In genomic region chr10:18557960-18558359, GRCh38 we compare ENCODE assay signal across 1 cellular context.
TF ChIP-seq lines count a peak whose summit lies in the region.

No MANE protein-coding gene starts in this region.

TF ChIP-seq in GM23338, 12 proteins besides CTCF, POLR2A, EP300 and RAD21 (continued from another document):
- TF ChIP-seq, protein P1, sequence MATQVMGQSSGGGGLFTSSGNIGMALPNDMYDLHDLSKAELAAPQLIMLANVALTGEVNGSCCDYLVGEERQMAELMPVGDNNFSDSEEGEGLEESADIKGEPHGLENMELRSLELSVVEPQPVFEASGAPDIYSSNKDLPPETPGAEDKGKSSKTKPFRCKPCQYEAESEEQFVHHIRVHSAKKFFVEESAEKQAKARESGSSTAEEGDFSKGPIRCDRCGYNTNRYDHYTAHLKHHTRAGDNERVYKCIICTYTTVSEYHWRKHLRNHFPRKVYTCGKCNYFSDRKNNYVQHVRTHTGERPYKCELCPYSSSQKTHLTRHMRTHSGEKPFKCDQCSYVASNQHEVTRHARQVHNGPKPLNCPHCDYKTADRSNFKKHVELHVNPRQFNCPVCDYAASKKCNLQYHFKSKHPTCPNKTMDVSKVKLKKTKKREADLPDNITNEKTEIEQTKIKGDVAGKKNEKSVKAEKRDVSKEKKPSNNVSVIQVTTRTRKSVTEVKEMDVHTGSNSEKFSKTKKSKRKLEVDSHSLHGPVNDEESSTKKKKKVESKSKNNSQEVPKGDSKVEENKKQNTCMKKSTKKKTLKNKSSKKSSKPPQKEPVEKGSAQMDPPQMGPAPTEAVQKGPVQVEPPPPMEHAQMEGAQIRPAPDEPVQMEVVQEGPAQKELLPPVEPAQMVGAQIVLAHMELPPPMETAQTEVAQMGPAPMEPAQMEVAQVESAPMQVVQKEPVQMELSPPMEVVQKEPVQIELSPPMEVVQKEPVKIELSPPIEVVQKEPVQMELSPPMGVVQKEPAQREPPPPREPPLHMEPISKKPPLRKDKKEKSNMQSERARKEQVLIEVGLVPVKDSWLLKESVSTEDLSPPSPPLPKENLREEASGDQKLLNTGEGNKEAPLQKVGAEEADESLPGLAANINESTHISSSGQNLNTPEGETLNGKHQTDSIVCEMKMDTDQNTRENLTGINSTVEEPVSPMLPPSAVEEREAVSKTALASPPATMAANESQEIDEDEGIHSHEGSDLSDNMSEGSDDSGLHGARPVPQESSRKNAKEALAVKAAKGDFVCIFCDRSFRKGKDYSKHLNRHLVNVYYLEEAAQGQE (IDR thresholded peaks at IDR 0.05; ENCODE audit: unreplicated experiment) = no peak
- TF ChIP-seq EZH2phosphoT487 (IDR thresholded peaks at IDR 0.05; ENCODE audit: unreplicated experiment) (no peak), ZNF331 (CRISPR knock-in tag; IDR thresholded peaks at IDR 0.05; ENCODE audit: low read depth) (no peak), CREB1 (CRISPR knock-in tag; IDR thresholded peaks at IDR 0.05; ENCODE audit: low read depth) (no peak), EZH2 (IDR thresholded peaks at IDR 0.05; ENCODE audit: low read depth, unreplicated experiment) (no peak), ZNF114 (CRISPR knock-in tag; IDR thresholded peaks at IDR 0.05) (no peak)
- TF ChIP-seq, protein P2, sequence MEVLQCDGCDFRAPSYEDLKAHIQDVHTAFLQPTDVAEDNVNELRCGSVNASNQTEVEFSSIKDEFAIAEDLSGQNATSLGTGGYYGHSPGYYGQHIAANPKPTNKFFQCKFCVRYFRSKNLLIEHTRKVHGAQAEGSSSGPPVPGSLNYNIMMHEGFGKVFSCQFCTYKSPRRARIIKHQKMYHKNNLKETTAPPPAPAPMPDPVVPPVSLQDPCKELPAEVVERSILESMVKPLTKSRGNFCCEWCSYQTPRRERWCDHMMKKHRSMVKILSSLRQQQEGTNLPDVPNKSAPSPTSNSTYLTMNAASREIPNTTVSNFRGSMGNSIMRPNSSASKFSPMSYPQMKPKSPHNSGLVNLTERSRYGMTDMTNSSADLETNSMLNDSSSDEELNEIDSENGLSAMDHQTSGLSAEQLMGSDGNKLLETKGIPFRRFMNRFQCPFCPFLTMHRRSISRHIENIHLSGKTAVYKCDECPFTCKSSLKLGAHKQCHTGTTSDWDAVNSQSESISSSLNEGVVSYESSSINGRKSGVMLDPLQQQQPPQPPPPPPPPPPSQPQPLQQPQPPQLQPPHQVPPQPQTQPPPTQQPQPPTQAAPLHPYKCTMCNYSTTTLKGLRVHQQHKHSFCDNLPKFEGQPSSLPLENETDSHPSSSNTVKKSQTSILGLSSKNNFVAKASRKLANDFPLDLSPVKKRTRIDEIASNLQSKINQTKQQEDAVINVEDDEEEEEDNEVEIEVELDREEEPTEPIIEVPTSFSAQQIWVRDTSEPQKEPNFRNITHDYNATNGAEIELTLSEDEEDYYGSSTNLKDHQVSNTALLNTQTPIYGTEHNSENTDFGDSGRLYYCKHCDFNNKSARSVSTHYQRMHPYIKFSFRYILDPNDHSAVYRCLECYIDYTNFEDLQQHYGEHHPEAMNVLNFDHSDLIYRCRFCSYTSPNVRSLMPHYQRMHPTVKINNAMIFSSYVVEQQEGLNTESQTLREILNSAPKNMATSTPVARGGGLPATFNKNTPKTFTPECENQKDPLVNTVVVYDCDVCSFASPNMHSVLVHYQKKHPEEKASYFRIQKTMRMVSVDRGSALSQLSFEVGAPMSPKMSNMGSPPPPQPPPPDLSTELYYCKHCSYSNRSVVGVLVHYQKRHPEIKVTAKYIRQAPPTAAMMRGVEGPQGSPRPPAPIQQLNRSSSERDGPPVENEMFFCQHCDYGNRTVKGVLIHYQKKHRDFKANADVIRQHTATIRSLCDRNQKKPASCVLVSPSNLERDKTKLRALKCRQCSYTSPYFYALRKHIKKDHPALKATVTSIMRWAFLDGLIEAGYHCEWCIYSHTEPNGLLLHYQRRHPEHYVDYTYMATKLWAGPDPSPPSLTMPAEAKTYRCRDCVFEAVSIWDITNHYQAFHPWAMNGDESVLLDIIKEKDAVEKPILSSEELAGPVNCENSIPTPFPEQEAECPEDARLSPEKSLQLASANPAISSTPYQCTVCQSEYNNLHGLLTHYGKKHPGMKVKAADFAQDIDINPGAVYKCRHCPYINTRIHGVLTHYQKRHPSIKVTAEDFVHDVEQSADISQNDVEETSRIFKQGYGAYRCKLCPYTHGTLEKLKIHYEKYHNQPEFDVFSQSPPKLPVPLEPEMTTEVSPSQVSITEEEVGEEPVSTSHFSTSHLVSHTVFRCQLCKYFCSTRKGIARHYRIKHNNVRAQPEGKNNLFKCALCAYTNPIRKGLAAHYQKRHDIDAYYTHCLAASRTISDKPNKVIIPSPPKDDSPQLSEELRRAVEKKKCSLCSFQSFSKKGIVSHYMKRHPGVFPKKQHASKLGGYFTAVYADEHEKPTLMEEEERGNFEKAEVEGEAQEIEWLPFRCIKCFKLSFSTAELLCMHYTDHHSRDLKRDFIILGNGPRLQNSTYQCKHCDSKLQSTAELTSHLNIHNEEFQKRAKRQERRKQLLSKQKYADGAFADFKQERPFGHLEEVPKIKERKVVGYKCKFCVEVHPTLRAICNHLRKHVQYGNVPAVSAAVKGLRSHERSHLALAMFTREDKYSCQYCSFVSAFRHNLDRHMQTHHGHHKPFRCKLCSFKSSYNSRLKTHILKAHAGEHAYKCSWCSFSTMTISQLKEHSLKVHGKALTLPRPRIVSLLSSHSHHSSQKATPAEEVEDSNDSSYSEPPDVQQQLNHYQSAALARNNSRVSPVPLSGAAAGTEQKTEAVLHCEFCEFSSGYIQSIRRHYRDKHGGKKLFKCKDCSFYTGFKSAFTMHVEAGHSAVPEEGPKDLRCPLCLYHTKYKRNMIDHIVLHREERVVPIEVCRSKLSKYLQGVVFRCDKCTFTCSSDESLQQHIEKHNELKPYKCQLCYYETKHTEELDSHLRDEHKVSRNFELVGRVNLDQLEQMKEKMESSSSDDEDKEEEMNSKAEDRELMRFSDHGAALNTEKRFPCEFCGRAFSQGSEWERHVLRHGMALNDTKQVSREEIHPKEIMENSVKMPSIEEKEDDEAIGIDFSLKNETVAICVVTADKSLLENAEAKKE (CRISPR knock-in tag; IDR thresholded peaks at IDR 0.05) = no peak
